1 cellular context compared by ENCODE assay signal in the genomic region with DNA sequence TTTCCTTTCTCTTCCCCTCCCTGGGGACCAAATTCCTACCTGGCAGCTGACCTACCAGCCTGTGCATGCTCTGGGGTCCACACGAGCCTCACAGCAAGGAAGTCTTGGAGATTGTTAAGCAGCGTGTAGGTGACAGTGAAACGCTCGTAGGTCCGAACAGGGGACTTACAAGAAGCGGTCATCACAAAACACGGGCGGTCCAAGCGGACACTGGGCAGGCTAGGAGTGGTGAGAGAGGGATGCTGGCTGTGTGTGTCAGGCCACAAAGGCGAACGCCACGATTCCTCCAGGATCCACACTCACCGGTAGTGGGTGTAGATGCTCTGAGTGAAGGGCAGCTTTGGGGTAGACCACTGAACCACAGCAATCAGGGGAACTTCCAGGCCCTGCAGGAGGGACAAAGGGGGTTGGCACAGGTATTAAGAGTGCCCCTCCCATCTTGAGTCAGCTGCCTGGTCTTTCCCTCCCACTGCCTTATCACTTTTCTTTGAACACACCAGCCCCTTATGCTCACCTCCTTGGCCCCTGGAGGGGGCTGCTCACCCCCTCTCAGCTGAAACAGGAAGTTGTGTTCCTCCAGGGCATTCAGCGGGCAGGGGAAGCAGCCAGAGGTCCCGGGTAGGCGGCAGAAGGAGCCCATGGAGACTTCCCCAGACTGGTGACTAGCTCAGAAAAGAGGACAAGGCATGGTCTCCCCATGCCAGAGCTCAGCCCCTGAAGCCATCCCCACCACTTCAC.
TF ChIP-seq lines count a peak whose summit lies in the region.

No MANE protein-coding gene starts in this region.

TF ChIP-seq in GM23338, 12 proteins besides CTCF, POLR2A, EP300 and RAD21 (continued from another document):
- TF ChIP-seq REST (IDR thresholded peaks at IDR 0.05; ENCODE audit: unreplicated experiment) = no peak
- no peak for TF ChIP-seq STAT1 (IDR thresholded peaks at IDR 0.05; ENCODE audit: unreplicated experiment)
- no peak for TF ChIP-seq CREB1 (CRISPR knock-in tag; IDR thresholded peaks at IDR 0.05; ENCODE audit: low read depth)
- TF ChIP-seq ETS1 (IDR thresholded peaks at IDR 0.05) = no peak
- TF ChIP-seq NANOG (IDR thresholded peaks at IDR 0.05; ENCODE audit: borderline replicate concordance) = no peak
- no peak for TF ChIP-seq JUNB (IDR thresholded peaks at IDR 0.05; ENCODE audit: unreplicated experiment)
- no peak for TF ChIP-seq POLR2AphosphoS5 (IDR thresholded peaks at IDR 0.05; ENCODE audit: low read depth)
- no peak for TF ChIP-seq EZH2 (IDR thresholded peaks at IDR 0.05; ENCODE audit: low read depth, unreplicated experiment)
- TF ChIP-seq, protein P1, sequence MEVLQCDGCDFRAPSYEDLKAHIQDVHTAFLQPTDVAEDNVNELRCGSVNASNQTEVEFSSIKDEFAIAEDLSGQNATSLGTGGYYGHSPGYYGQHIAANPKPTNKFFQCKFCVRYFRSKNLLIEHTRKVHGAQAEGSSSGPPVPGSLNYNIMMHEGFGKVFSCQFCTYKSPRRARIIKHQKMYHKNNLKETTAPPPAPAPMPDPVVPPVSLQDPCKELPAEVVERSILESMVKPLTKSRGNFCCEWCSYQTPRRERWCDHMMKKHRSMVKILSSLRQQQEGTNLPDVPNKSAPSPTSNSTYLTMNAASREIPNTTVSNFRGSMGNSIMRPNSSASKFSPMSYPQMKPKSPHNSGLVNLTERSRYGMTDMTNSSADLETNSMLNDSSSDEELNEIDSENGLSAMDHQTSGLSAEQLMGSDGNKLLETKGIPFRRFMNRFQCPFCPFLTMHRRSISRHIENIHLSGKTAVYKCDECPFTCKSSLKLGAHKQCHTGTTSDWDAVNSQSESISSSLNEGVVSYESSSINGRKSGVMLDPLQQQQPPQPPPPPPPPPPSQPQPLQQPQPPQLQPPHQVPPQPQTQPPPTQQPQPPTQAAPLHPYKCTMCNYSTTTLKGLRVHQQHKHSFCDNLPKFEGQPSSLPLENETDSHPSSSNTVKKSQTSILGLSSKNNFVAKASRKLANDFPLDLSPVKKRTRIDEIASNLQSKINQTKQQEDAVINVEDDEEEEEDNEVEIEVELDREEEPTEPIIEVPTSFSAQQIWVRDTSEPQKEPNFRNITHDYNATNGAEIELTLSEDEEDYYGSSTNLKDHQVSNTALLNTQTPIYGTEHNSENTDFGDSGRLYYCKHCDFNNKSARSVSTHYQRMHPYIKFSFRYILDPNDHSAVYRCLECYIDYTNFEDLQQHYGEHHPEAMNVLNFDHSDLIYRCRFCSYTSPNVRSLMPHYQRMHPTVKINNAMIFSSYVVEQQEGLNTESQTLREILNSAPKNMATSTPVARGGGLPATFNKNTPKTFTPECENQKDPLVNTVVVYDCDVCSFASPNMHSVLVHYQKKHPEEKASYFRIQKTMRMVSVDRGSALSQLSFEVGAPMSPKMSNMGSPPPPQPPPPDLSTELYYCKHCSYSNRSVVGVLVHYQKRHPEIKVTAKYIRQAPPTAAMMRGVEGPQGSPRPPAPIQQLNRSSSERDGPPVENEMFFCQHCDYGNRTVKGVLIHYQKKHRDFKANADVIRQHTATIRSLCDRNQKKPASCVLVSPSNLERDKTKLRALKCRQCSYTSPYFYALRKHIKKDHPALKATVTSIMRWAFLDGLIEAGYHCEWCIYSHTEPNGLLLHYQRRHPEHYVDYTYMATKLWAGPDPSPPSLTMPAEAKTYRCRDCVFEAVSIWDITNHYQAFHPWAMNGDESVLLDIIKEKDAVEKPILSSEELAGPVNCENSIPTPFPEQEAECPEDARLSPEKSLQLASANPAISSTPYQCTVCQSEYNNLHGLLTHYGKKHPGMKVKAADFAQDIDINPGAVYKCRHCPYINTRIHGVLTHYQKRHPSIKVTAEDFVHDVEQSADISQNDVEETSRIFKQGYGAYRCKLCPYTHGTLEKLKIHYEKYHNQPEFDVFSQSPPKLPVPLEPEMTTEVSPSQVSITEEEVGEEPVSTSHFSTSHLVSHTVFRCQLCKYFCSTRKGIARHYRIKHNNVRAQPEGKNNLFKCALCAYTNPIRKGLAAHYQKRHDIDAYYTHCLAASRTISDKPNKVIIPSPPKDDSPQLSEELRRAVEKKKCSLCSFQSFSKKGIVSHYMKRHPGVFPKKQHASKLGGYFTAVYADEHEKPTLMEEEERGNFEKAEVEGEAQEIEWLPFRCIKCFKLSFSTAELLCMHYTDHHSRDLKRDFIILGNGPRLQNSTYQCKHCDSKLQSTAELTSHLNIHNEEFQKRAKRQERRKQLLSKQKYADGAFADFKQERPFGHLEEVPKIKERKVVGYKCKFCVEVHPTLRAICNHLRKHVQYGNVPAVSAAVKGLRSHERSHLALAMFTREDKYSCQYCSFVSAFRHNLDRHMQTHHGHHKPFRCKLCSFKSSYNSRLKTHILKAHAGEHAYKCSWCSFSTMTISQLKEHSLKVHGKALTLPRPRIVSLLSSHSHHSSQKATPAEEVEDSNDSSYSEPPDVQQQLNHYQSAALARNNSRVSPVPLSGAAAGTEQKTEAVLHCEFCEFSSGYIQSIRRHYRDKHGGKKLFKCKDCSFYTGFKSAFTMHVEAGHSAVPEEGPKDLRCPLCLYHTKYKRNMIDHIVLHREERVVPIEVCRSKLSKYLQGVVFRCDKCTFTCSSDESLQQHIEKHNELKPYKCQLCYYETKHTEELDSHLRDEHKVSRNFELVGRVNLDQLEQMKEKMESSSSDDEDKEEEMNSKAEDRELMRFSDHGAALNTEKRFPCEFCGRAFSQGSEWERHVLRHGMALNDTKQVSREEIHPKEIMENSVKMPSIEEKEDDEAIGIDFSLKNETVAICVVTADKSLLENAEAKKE (CRISPR knock-in tag; IDR thresholded peaks at IDR 0.05) = no peak
